1 cellular context compared by ENCODE assay signal in genomic region chr14:101855958-101856357, GRCh38.
TF ChIP-seq lines count a peak whose summit lies in the region.

No MANE protein-coding gene starts in this region.

TF ChIP-seq in IMR-90, 13 proteins besides CTCF, POLR2A, EP300 and RAD21 (continued from another document):
- no peak for TF ChIP-seq CEBPB (IDR thresholded peaks at IDR 0.05; ENCODE audit: low read depth, low read length)
- TF ChIP-seq RCOR1 (IDR thresholded peaks at IDR 0.05; ENCODE audit: insufficient replicate concordance, low read length) = no peak
- TF ChIP-seq FOS (IDR thresholded peaks at IDR 0.05; ENCODE audit: low read depth, low read length) = no peak
- no peak for TF ChIP-seq NFE2L2 (IDR thresholded peaks at IDR 0.05; ENCODE audit: low read depth, low read length)
- no peak for TF ChIP-seq BHLHE40 (IDR thresholded peaks at IDR 0.05; ENCODE audit: low read depth, low read length)
- TF ChIP-seq MXI1 (IDR thresholded peaks at IDR 0.05; ENCODE audit: borderline replicate concordance, low read depth, low read length) = no peak
- TF ChIP-seq SMC3 (IDR thresholded peaks at IDR 0.05; ENCODE audit: low read depth, low read length) = no peak
- TF ChIP-seq MAFK (IDR thresholded peaks at IDR 0.05; ENCODE audit: low read depth, low read length) = no peak
